ENCODE assay signal across 9 cellular contexts in genomic region chr18:67485655-67486054, GRCh38.
"Had no signal": no experiment of that assay in that cellular context is flagged by ENCODE, and none has a peak within 500 bp of the region (broad histone marks: within the 10 kb centered on the region; RNA-seq: fewer than 3 reads in every experiment).

No MANE protein-coding gene starts in this region.

- FAIRE-seq: K562 had no signal

- H3K9me3 Mint-ChIP-seq: HFFc6 had no signal

- H3K27ac ChIP-seq: GM23248, HL-60 had no signal

- H3K36me3 ChIP-seq: HAP-1 had no signal

- H3K9me3 ChIP-seq: HAP-1 had no signal

- H3K4me3 Mint-ChIP-seq: HFFc6 had no signal

- H3K9ac ChIP-seq: GM23248 had no signal

- H3K4me3 ChIP-seq: GM23248, HAP-1, K562 had no signal

- DNase-seq: GM23248, GOT3, H7, HFFc6, IMR-90, KG1 had no signal

- H3K27ac Mint-ChIP-seq: HFFc6 had no signal
